In the genomic region with DNA sequence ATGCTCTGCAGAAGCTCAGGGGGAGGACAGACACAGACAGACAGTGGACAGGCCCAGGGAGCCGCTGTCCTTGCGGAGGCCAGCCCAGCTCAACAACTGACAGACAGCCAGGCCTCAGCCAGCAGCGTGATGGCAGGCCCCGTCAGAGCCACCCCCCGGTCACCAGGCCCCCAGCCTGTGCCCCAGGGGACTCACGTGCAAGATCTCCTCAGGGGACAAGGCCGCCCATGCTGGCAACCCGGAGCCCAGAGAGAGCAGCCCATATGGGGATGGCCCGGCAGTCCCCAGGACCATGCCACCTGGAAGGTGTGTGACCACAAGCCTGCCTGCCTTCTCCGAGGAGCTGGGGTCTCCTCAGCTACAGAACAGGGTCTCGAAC, we compare ENCODE assay signal across 22 cellular contexts. TPM values are rescaled to one million over a fixed set of nuclear protein-coding genes. Genes with fewer than 3 reads are reported as not detected.
A peak's percentile ranks its signal among the peaks of the same experiment; 100 is the strongest.
DNase-seq lines count a peak whose midpoint lies in the region; ATAC-seq, FAIRE-seq and TF ChIP-seq lines count a peak whose summit lies in the region.
"Had no signal": no experiment of that assay in that cellular context is flagged by ENCODE, and none has a peak within 500 bp of the region (broad histone marks: within the 10 kb centered on the region; RNA-seq: fewer than 3 reads in every experiment).

No MANE protein-coding gene starts in this region.

- no peak for TF ChIP-seq CTCF in Peyer's patch (IDR thresholded peaks at IDR 0.05)
- no peak for TF ChIP-seq CTCF in HepG2 (CRISPR knock-in tag; IDR thresholded peaks at IDR 0.05)

- no peak overlapping the region for H3K4me3 Mint-ChIP-seq in activated naive CD4-positive, alpha-beta T cell treated with anti-CD3 and anti-CD28 coated beads, Interleukin-2, amount 50 U/mL, for 24 hours
- H3K4me3 Mint-ChIP-seq: GM23338 had no signal

- BruUV-seq in HepG2 (replicated peaks; lab: Mats Ljungman, UMichigan) = no TSS peak

- no peaks in the 10 kb centered on the region for H3K79me2 ChIP-seq in HepG2 (ENCODE audit: insufficient read depth, low read length)

- H3K27me3 ChIP-seq in Peyer's patch (no peaks in the 10 kb centered on the region), HepG2 (ENCODE audit: control insufficient read depth in 1 of 2, insufficient read depth in 2 of 2, low read length in 2 of 2) (peaks cover 4 to 61% of the 10 kb centered on the region in 2 experiments; a peak in 4 of 5 replicates), thymus (ENCODE audit: control insufficient read depth, insufficient read depth) (no peaks in the 10 kb centered on the region)
- H3K27me3 ChIP-seq: ovary, right lobe of liver, stomach had no signal

- H3K36me3 Mint-ChIP-seq in activated naive CD4-positive, alpha-beta T cell treated with anti-CD3 and anti-CD28 coated beads, Interleukin-2, amount 50 U/mL, for 24 hours = no peaks in the 10 kb centered on the region
- no peaks in the 10 kb centered on the region for H3K36me3 Mint-ChIP-seq in activated naive CD4-positive, alpha-beta T cell treated with anti-CD3 and anti-CD28 coated beads, Interleukin-2, amount 50 U/mL, for 72 hours

- TF ChIP-seq EP300 in HepG2 (IDR thresholded peaks at IDR 0.05; ENCODE audit: low read depth in 2 of 2, low read length in 2 of 2) = no peak
- no peak for TF ChIP-seq EP300 in HepG2 (CRISPR knock-in tag; IDR thresholded peaks at IDR 0.05; ENCODE audit: borderline replicate concordance)

- H3K9me3 ChIP-seq in Peyer's patch (no peaks in the 10 kb centered on the region), HepG2 (ENCODE audit: low read length) (no peaks in the 10 kb centered on the region), thymus (ENCODE audit: control insufficient read depth) (no peaks in the 10 kb centered on the region)
- H3K9me3 ChIP-seq: ovary, right lobe of liver, stomach had no signal

- no peak for ATAC-seq in activated naive CD4-positive, alpha-beta T cell treated with anti-CD3 and anti-CD28 coated beads, Interleukin-2, amount 50 U/mL, for 72 hours
- ATAC-seq in HepG2 = 0 out of 3 replicates have a peak, but pooled peaks have one; percentile 18
- no peak for ATAC-seq in HG03354 (IDR thresholded peaks at IDR 0.05; ENCODE audit: poor library complexity, severe bottlenecking, unreplicated experiment)
- ATAC-seq in HG03045 (IDR thresholded peaks at IDR 0.05; ENCODE audit: unreplicated experiment) = no peak
- ATAC-seq in esophagus mucosa = no peak
- ATAC-seq: GM23338, right lobe of liver had no signal

- H3K4me3 ChIP-seq in Peyer's patch (no peak overlapping the region), HepG2 (replicated peaks in 1 of 3; ENCODE audit: insufficient read depth in 1 of 3, low read depth in 2 of 3, low read length in 3 of 3) (no peak overlapping the region), thymus (ENCODE audit: low read length) (no peak overlapping the region)
- H3K4me3 ChIP-seq: GM23338, ovary, right lobe of liver, stomach had no signal

- TF ChIP-seq POLR2A in Peyer's patch (IDR thresholded peaks at IDR 0.05) (no peak), HepG2 (IDR thresholded peaks at IDR 0.05; ENCODE audit: insufficient read depth in 1 of 2, low read depth in 2 of 2, low read length in 2 of 2) (no peak)

- no peaks in the 10 kb centered on the region for H4K20me1 ChIP-seq in HepG2 (ENCODE audit: insufficient read depth, low read length)

- H3K27ac Mint-ChIP-seq in activated naive CD4-positive, alpha-beta T cell treated with anti-CD3 and anti-CD28 coated beads, Interleukin-2, amount 50 U/mL, for 24 hours = peak overlapping the region; percentile 68
- peak overlapping the region in 1 of 2 donors; percentile 85 for H3K27ac Mint-ChIP-seq in activated naive CD4-positive, alpha-beta T cell treated with anti-CD3 and anti-CD28 coated beads, Interleukin-2, amount 50 U/mL, for 72 hours
- H3K27ac Mint-ChIP-seq: GM23338 had no signal

- CTCF ChIA-PET in HepG2 (lab: Yijun Ruan, JAX; ENCODE audit: low intra/inter-chr PET ratio, low total read pairs) = no interaction called here

- in situ Hi-C loops in HepG2 (cut with HindIII; ENCODE audit: extremely low pct_ligation_motif_present, low pct_unique_long_range_greater_than_20kb) = no loop called here

- no peak for FAIRE-seq in HepG2 (lab: Jason Lieb, UNC)
- FAIRE-seq: urothelium cell line had no signal

- peaks cover 47% of the 10 kb centered on the region for H3K4me1 Mint-ChIP-seq in activated naive CD4-positive, alpha-beta T cell treated with anti-CD3 and anti-CD28 coated beads, Interleukin-2, amount 50 U/mL, for 24 hours

- peak overlapping the region in 1 of 4 donors; percentile 71 for H3K27ac ChIP-seq in Peyer's patch
- no peak overlapping the region for H3K27ac ChIP-seq in HepG2 (ENCODE audit: extremely low read length, insufficient read depth, low read length)
- H3K27ac ChIP-seq in thymus (ENCODE audit: low read depth) = peak overlapping the region; percentile 91
- H3K27ac ChIP-seq: ovary, right lobe of liver, VCaP had no signal

- no peak overlapping the region for H3K9ac ChIP-seq in HepG2 (ENCODE audit: insufficient read depth, low read depth, low read length)

- DNase-seq in activated naive CD4-positive, alpha-beta T cell treated with anti-CD3 and anti-CD28 coated beads, Interleukin-2, amount 50 U/mL, for 72 hours (ENCODE audit: low spot score in 2 of 2) = no peak
- DNase-seq in Peyer's patch (peak in 2 of 3 donors; percentile 36 to 44), HepG2 (ENCODE audit: low spot score) (no peak)
- DNase-seq: activated naive CD4-positive, alpha-beta T cell; cortex of kidney; EL; erythroblast; KBM-7; NCI-H1092 treated with DMSO at 0.1 percent for 48 hours; NCI-H2081 treated with DMSO at 0.1 percent for 48 hours; NCI-H524 treated with DMSO at 0.1 percent for 48 hours; stomach had no signal

- intact Hi-C loops in HepG2 (cut with micrococcal nuclease; ENCODE audit: unreplicated experiment) = no loop called here

- H3K36me3 ChIP-seq in Peyer's patch (no peaks in the 10 kb centered on the region), HepG2 (replicated peaks in 1 of 2; ENCODE audit: control insufficient read depth in 1 of 2, insufficient read depth in 2 of 2, low read length in 2 of 2) (no peaks in the 10 kb centered on the region), thymus (ENCODE audit: control insufficient read depth, insufficient read depth) (no peaks in the 10 kb centered on the region)
- H3K36me3 ChIP-seq: ovary, right lobe of liver had no signal

- TF ChIP-seq RAD21 in HepG2 (CRISPR knock-in tag; IDR thresholded peaks at IDR 0.05) = no peak

- POLR2A ChIA-PET in HepG2 (lab: Yijun Ruan, JAX) = no interaction called here

- H2AFZ ChIP-seq in HepG2 (ENCODE audit: low read length) = no peak overlapping the region
- H2AFZ ChIP-seq: GM23338 had no signal

- WGBS in HepG2 (ENCODE audit: low lambda C conversion rate) = no CpG with 5 or more reads among the region's 11 CpGs
- 96% methylated on average over 11 of the region's 11 CpGs for WGBS in thymus

- H3K4me2 ChIP-seq in HepG2 (ENCODE audit: low read depth, low read length) = no peak overlapping the region
- H3K4me2 ChIP-seq: GM23338 had no signal

- no peaks in the 10 kb centered on the region for H3K27me3 Mint-ChIP-seq in activated naive CD4-positive, alpha-beta T cell treated with anti-CD3 and anti-CD28 coated beads, Interleukin-2, amount 50 U/mL, for 24 hours

- H3K9me3 Mint-ChIP-seq in activated naive CD4-positive, alpha-beta T cell treated with anti-CD3 and anti-CD28 coated beads, Interleukin-2, amount 50 U/mL, for 24 hours = no peaks in the 10 kb centered on the region
- H3K9me3 Mint-ChIP-seq in activated naive CD4-positive, alpha-beta T cell treated with anti-CD3 and anti-CD28 coated beads, Interleukin-2, amount 50 U/mL, for 72 hours = no peaks in the 10 kb centered on the region

- peaks cover 0 to 14% (median 6%) of the 10 kb centered on the region in 4 donors for H3K4me1 ChIP-seq in Peyer's patch
- H3K4me1 ChIP-seq in HepG2 (ENCODE audit: insufficient read depth, low read length) = no peaks in the 10 kb centered on the region
- peaks cover 33% of the 10 kb centered on the region for H3K4me1 ChIP-seq in thymus (ENCODE audit: control insufficient read depth, insufficient read depth, low read length)
- H3K4me1 ChIP-seq: right lobe of liver had no signal

RNA-seq across cellular contexts. Expression of gene MXD4, which starts 28.0 kb away (rescaled TPM):
- total RNA-seq in activated naive CD4-positive, alpha-beta T cell treated with anti-CD3 and anti-CD28 coated beads, Interleukin-2, amount 50 U/mL, for 72 hours = 10 to 100 TPM in 1 of 2 donors, 1 to 10 TPM in 1; 5.1 to 10.6 TPM
- total RNA-seq in Peyer's patch = 10 to 100 TPM; 28.9 to 52.5 (median 44.0) TPM
- 19.6 and 31.3 TPM in 2 replicates for total RNA-seq in HepG2 (2016; rRNA removed; fragmentation: Illumina TruSeq; extraction: Trizol)
- 36.9 and 47.9 TPM in 2 replicates for total RNA-seq in HepG2 (2016; cell fraction: cytosol; rRNA removed; fragmentation: Illumina TruSeq; extraction: Trizol; ENCODE audit: low read depth)
- 17.4 and 29.0 TPM in 2 replicates for total RNA-seq in HepG2 (2016; cell fraction: insoluble cytoplasmic fraction; rRNA removed; fragmentation: Illumina TruSeq; extraction: Trizol)
- 44.7 and 51.6 TPM in 2 replicates for total RNA-seq in HepG2 (2016; cell fraction: membrane; rRNA removed; fragmentation: Illumina TruSeq; extraction: Trizol)
- 17.8 and 19.3 TPM in 2 replicates for total RNA-seq in HepG2 (2016; cell fraction: nucleus; rRNA removed; fragmentation: Illumina TruSeq; extraction: Trizol)
- polyA plus RNA-seq in HepG2 (2011; rRNA removed) = 29.0 and 35.5 TPM in 2 replicates
- polyA plus RNA-seq in HepG2 (2011; cell fraction: cytosol; rRNA removed) = 18.8 and 32.8 TPM in 2 replicates
- 55.8 and 75.6 TPM in 2 replicates for polyA plus RNA-seq in HepG2 (2011; cell fraction: nucleus; rRNA removed)
- 13.3 and 19.0 TPM in 2 replicates for polyA plus RNA-seq in HepG2 (2012)
- polyA plus RNA-seq in HepG2 (2016; cell fraction: cytosol; fragmentation: Illumina TruSeq; extraction: Trizol; ENCODE audit: low read depth) = 75.4 and 78.8 TPM in 2 replicates
- 24.7 and 25.4 TPM in 2 replicates for polyA plus RNA-seq in HepG2 (2016; cell fraction: insoluble cytoplasmic fraction; fragmentation: Illumina TruSeq; extraction: Trizol; ENCODE audit: low read depth)
- 58.0 and 61.9 TPM in 2 replicates for polyA plus RNA-seq in HepG2 (2016; cell fraction: membrane; fragmentation: Illumina TruSeq; extraction: Trizol; ENCODE audit: low read depth)
- polyA plus RNA-seq in HepG2 (2016; cell fraction: nucleus; fragmentation: Illumina TruSeq; extraction: Trizol; ENCODE audit: insufficient read depth, low read depth) = 40.4 and 42.9 TPM in 2 replicates
- 56.0 and 71.8 TPM in 2 replicates for polyA minus RNA-seq in HepG2 (2011; rRNA and poly(A)+ RNA removed; ENCODE audit: low replicate concordance)
- polyA minus RNA-seq in HepG2 (2011; cell fraction: cytosol; rRNA and poly(A)+ RNA removed) = 16.4 and 18.3 TPM in 2 replicates
- polyA minus RNA-seq in HepG2 (2011; cell fraction: nucleus; rRNA and poly(A)+ RNA removed) = 38.0 and 41.2 TPM in 2 replicates
- 72.7 TPM for polyA plus RNA-seq in thymus
- 21.1 TPM for total RNA-seq in esophagus mucosa

RNA-seq across cellular contexts. Expression of gene HAUS3, which starts 48.0 kb away (rescaled TPM):
- 10 to 100 TPM; 22.1 to 24.9 TPM for total RNA-seq in activated naive CD4-positive, alpha-beta T cell treated with anti-CD3 and anti-CD28 coated beads, Interleukin-2, amount 50 U/mL, for 72 hours
- total RNA-seq in Peyer's patch (10 to 100 TPM in 1 of 4 donors, 1 to 10 TPM in 3; 8.6 to 11.6 (median 9.0) TPM), HepG2 (2016; rRNA removed; fragmentation: Illumina TruSeq; extraction: Trizol) (12.6 and 16.3 TPM in 2 replicates), esophagus mucosa (5.7 TPM)
- total RNA-seq in HepG2 (2016; cell fraction: cytosol; rRNA removed; fragmentation: Illumina TruSeq; extraction: Trizol; ENCODE audit: low read depth) = 0.71 TPM in 2 replicates
- 12.9 and 15.5 TPM in 2 replicates for total RNA-seq in HepG2 (2016; cell fraction: insoluble cytoplasmic fraction; rRNA removed; fragmentation: Illumina TruSeq; extraction: Trizol)
- total RNA-seq in HepG2 (2016; cell fraction: membrane; rRNA removed; fragmentation: Illumina TruSeq; extraction: Trizol) = 3.8 and 4.0 TPM in 2 replicates
- 10.8 and 13.7 TPM in 2 replicates for total RNA-seq in HepG2 (2016; cell fraction: nucleus; rRNA removed; fragmentation: Illumina TruSeq; extraction: Trizol)
- polyA plus RNA-seq in HepG2 (2011; rRNA removed) (3.3 and 3.9 TPM in 2 replicates), thymus (26.6 TPM)
- polyA plus RNA-seq in HepG2 (2011; cell fraction: cytosol; rRNA removed) = 1.8 and 1.9 TPM in 2 replicates
- 4.8 and 5.1 TPM in 2 replicates for polyA plus RNA-seq in HepG2 (2011; cell fraction: nucleus; rRNA removed)
- polyA plus RNA-seq in HepG2 (2012) = 5.4 and 6.4 TPM in 2 replicates
- polyA plus RNA-seq in HepG2 (2016; cell fraction: cytosol; fragmentation: Illumina TruSeq; extraction: Trizol; ENCODE audit: low read depth) = 0.45 and 0.70 TPM in 2 replicates
- 12.2 and 12.5 TPM in 2 replicates for polyA plus RNA-seq in HepG2 (2016; cell fraction: insoluble cytoplasmic fraction; fragmentation: Illumina TruSeq; extraction: Trizol; ENCODE audit: low read depth)
- 1.8 TPM in 2 replicates for polyA plus RNA-seq in HepG2 (2016; cell fraction: membrane; fragmentation: Illumina TruSeq; extraction: Trizol; ENCODE audit: low read depth)
- 26.7 and 27.4 TPM in 2 replicates for polyA plus RNA-seq in HepG2 (2016; cell fraction: nucleus; fragmentation: Illumina TruSeq; extraction: Trizol; ENCODE audit: insufficient read depth, low read depth)
- 1.8 and 2.1 TPM in 2 replicates for polyA minus RNA-seq in HepG2 (2011; rRNA and poly(A)+ RNA removed; ENCODE audit: low replicate concordance)
- polyA minus RNA-seq in HepG2 (2011; cell fraction: cytosol; rRNA and poly(A)+ RNA removed) = 2.2 and 3.3 TPM in 2 replicates
- polyA minus RNA-seq in HepG2 (2011; cell fraction: nucleus; rRNA and poly(A)+ RNA removed) = 5.8 and 6.0 TPM in 2 replicates

RNA-seq across cellular contexts. Expression of gene POLN, which starts 48.0 kb away (rescaled TPM):
- 1 to 10 TPM; 1.8 to 7.3 TPM for total RNA-seq in activated naive CD4-positive, alpha-beta T cell treated with anti-CD3 and anti-CD28 coated beads, Interleukin-2, amount 50 U/mL, for 72 hours
- total RNA-seq in Peyer's patch (1 to 10 TPM in 3 of 4 donors, under 1 TPM in 1; 0.70 to 6.6 (median 3.2) TPM), HepG2 (2016; rRNA removed; fragmentation: Illumina TruSeq; extraction: Trizol) (0.60 and 0.93 TPM in 2 replicates), esophagus mucosa (1.1 TPM)
- total RNA-seq in HepG2 (2016; cell fraction: cytosol; rRNA removed; fragmentation: Illumina TruSeq; extraction: Trizol; ENCODE audit: low read depth) = 2.3 and 2.5 TPM in 2 replicates
- total RNA-seq in HepG2 (2016; cell fraction: insoluble cytoplasmic fraction; rRNA removed; fragmentation: Illumina TruSeq; extraction: Trizol) = 0.68 and 1.1 TPM in 2 replicates
- 1.6 and 1.9 TPM in 2 replicates for total RNA-seq in HepG2 (2016; cell fraction: membrane; rRNA removed; fragmentation: Illumina TruSeq; extraction: Trizol)
- 1.1 and 1.5 TPM in 2 replicates for total RNA-seq in HepG2 (2016; cell fraction: nucleus; rRNA removed; fragmentation: Illumina TruSeq; extraction: Trizol)
- polyA plus RNA-seq in HepG2 (2011; rRNA removed) (1.2 and 1.5 TPM in 2 replicates), thymus (2.9 TPM)
- polyA plus RNA-seq in HepG2 (2011; cell fraction: cytosol; rRNA removed) = 0.81 and 3.7 TPM in 2 replicates
- polyA plus RNA-seq in HepG2 (2011; cell fraction: nucleus; rRNA removed) = 2.7 and 3.7 TPM in 2 replicates
- 0.39 and 0.48 TPM in 2 replicates for polyA plus RNA-seq in HepG2 (2012)
- 1.0 and 1.4 TPM in 2 replicates for polyA plus RNA-seq in HepG2 (2016; cell fraction: cytosol; fragmentation: Illumina TruSeq; extraction: Trizol; ENCODE audit: low read depth)
- 0.57 and 1.2 TPM in 2 replicates for polyA plus RNA-seq in HepG2 (2016; cell fraction: insoluble cytoplasmic fraction; fragmentation: Illumina TruSeq; extraction: Trizol; ENCODE audit: low read depth)
- polyA plus RNA-seq in HepG2 (2016; cell fraction: membrane; fragmentation: Illumina TruSeq; extraction: Trizol; ENCODE audit: low read depth) = 0.90 and 1.4 TPM in 2 replicates
- polyA plus RNA-seq in HepG2 (2016; cell fraction: nucleus; fragmentation: Illumina TruSeq; extraction: Trizol; ENCODE audit: insufficient read depth, low read depth) = 0.88 and 2.2 TPM in 2 replicates
- 0.44 and 0.96 TPM in 2 replicates for polyA minus RNA-seq in HepG2 (2011; rRNA and poly(A)+ RNA removed; ENCODE audit: low replicate concordance)
- polyA minus RNA-seq in HepG2 (2011; cell fraction: cytosol; rRNA and poly(A)+ RNA removed) = 1.2 and 1.3 TPM in 2 replicates
- polyA minus RNA-seq in HepG2 (2011; cell fraction: nucleus; rRNA and poly(A)+ RNA removed) = 0.75 and 1.2 TPM in 2 replicates

Comparison
In these comparisons a context has a peak if more than half of its experiments do, and no peak if none do; other contexts are left out.
1. DNase-seq: peak in Peyer's patch (2 of 3); none in activated naive CD4-positive, alpha-beta T cell treated with anti-CD3 and anti-CD28 coated beads, Interleukin-2, amount 50 U/mL, for 72 hours (0 of 2) and HepG2 (single experiment).